Comparison of ENCODE assay signal across 30 cellular contexts in genomic region chr10:1741450-1741849, GRCh38. TPM values are rescaled to one million over a fixed set of nuclear protein-coding genes. Genes with fewer than 3 reads are reported as not detected.
"Had no signal": no experiment of that assay in that cellular context is flagged by ENCODE, and none has a peak within 500 bp of the region (broad histone marks: within the 10 kb centered on the region; RNA-seq: fewer than 3 reads in every experiment).

No MANE protein-coding gene starts in this region.

- H3K4me2 ChIP-seq: smooth muscle cell had no signal

- H3K27me3 ChIP-seq: testis had no signal

- H3K27ac ChIP-seq: neutrophil, pancreas, prostate gland, skin epidermis, spleen, suprapubic skin, testis, tibial artery, transverse colon, upper lobe of right lung, uterus had no signal

- H3K36me3 ChIP-seq: neutrophil, pancreas, prostate gland, spleen, suprapubic skin, tibial artery, transverse colon, upper lobe of right lung, uterus had no signal

- H3K9me3 ChIP-seq: neutrophil, pancreas, prostate gland, spleen, suprapubic skin, testis, tibial artery, transverse colon, upper lobe of right lung, uterus had no signal

- FAIRE-seq: pancreas had no signal

- H3K4me3 ChIP-seq: pancreas, prostate gland, skin epidermis, smooth muscle cell, spleen, suprapubic skin, testis, tibial artery, transverse colon, upper lobe of right lung, uterus had no signal

- ATAC-seq: naive thymus-derived CD8-positive, alpha-beta T cell; natural killer cell treated with Interleukin-12 subunit alpha and Interleukin-12 subunit beta and Interleukin-15 and Interleukin-18, amount 100 ng/mL, for 72 hours; pancreas; right cardiac atrium; sciatic nerve; stimulated activated memory B cell treated with anti-CD40 and anti-IgM and Interleukin-4, amounts not matched to agents 10 μg/mL and 1 μg/mL and 100 μg/mL, for 72 hours; stimulated activated naive CD8-positive, alpha-beta T cell treated with anti-CD3 and anti-CD28 coated beads, Interleukin-15, amount 100 ng/mL, for 72 hours; stimulated activated naive CD8-positive, alpha-beta T cell treated with anti-CD3 and anti-CD28 coated beads, Interleukin-15, Interleukin-2, amounts not matched to agents 100 U/mL and 50 U/mL, for 24 hours; upper lobe of right lung had no signal

- DNase-seq: naive thymus-derived CD8-positive, alpha-beta T cell; nephron progenitor cell; nucleus accumbens; pancreas; right cardiac atrium; spleen; stimulated activated CD4-positive, alpha-beta T cell treated with anti-CD3 and anti-CD28 coated beads, Interleukin-12 subunit alpha, Interleukin-12 subunit beta, amount 100 ng/mL, for 4 hours; stimulated activated CD4-positive, alpha-beta T cell treated with anti-CD3 and anti-CD28 coated beads, Interleukin-1b, Interleukin-23, amount 100 ng/mL, for 48 hours; stimulated activated CD4-positive, alpha-beta T cell treated with anti-CD3 and anti-CD28 coated beads, Interleukin-4, amount 100 ng/mL, for 1 hour; stimulated activated CD4-positive, alpha-beta T cell treated with anti-CD3 and anti-CD28 coated beads, Interleukin-4, amount 100 ng/mL, for 4 hours; stimulated activated CD8-positive, alpha-beta memory T cell treated with anti-CD3 and anti-CD28 coated beads, Interleukin-4, amount 100 ng/mL, for 48 hours; stimulated activated naive CD4-positive, alpha-beta T cell; stimulated activated naive CD8-positive, alpha-beta T cell treated with anti-CD3 and anti-CD28 coated beads, Interleukin-15, amount 100 ng/mL, for 72 hours; stimulated activated naive CD8-positive, alpha-beta T cell treated with anti-CD3 and anti-CD28 coated beads, Interleukin-15, Interleukin-2, amounts not matched to agents 100 U/mL and 50 U/mL, for 24 hours; substantia nigra; testis; tibial artery; transverse colon; upper lobe of right lung; uterus had no signal

RNA-seq across cellular contexts. Expression of gene ADARB2, which starts 4.1 kb away (rescaled TPM):
- total RNA-seq: naive thymus-derived CD8-positive, alpha-beta T cell; natural killer cell treated with Interleukin-12 subunit alpha and Interleukin-12 subunit beta and Interleukin-15 and Interleukin-18, amount 100 ng/mL, for 72 hours; posterior vena cava; pulmonary artery endothelial cell had no signal
- polyA plus RNA-seq: naive thymus-derived CD8-positive, alpha-beta T cell had no signal
